14 cellular contexts compared by ENCODE assay signal in genomic region chr12:27226319-27226984, GRCh38. TPM values are rescaled to one million over a fixed set of nuclear protein-coding genes. Genes with fewer than 3 reads are reported as not detected.
DNase-seq lines count a peak whose midpoint lies in the region; ATAC-seq, FAIRE-seq and TF ChIP-seq lines count a peak whose summit lies in the region.
"Had no signal": no experiment of that assay in that cellular context is flagged by ENCODE, and none has a peak within 500 bp of the region (broad histone marks: within the 10 kb centered on the region; RNA-seq: fewer than 3 reads in every experiment).

No MANE protein-coding gene starts in this region.

- H3K79me2 ChIP-seq in smooth muscle cell (ENCODE audit: low read depth), result no peaks in the 10 kb centered on the region

- H3K27ac Mint-ChIP-seq in progenitor cell of endocrine pancreas, result no peak overlapping the region
- H3K27ac Mint-ChIP-seq: activated CD4-positive, alpha-beta memory T cell treated with anti-CD3 and anti-CD28 coated beads, Interleukin-2, amount 10 ng/mL, durations not matched to agents 7 days and 5 days; HFFc6 had no signal

- H3K9ac ChIP-seq in smooth muscle cell (ENCODE audit: low read depth), result no peak overlapping the region

- H3K4me3 ChIP-seq in bronchial epithelial cell (ENCODE audit: low read depth, low read length) (no peak overlapping the region), smooth muscle cell (no peak overlapping the region), A673 (ENCODE audit: low read depth, low read length, poor library complexity, severe bottlenecking) (no peak overlapping the region)

- intact Hi-C loops in left colon (cut with DNase I, micrococcal nuclease), result no loop called here
- intact Hi-C loops in A673 (cut with micrococcal nuclease; ENCODE audit: unreplicated experiment), result no loop called here
- intact Hi-C loops in posterior vena cava (cut with DNase I), result no loop called here

- BruUV-seq in A673 (replicated peaks; lab: Mats Ljungman, UMichigan), result no TSS peak

- no peak for TF ChIP-seq CTCF in bronchial epithelial cell (IDR thresholded peaks at IDR 0.05; ENCODE audit: insufficient read depth, low read length, severe bottlenecking)
- TF ChIP-seq CTCF in smooth muscle cell (IDR thresholded peaks at IDR 0.05; ENCODE audit: borderline replicate concordance, insufficient read depth, poor library complexity, severe bottlenecking), result no peak
- no peak for TF ChIP-seq CTCF in A673 (conservative IDR thresholded peaks at IDR 0.05; ENCODE audit: low read depth, low read length)
- no peak for TF ChIP-seq CTCF in progenitor cell of endocrine pancreas (IDR thresholded peaks at IDR 0.05; ENCODE audit: unreplicated experiment)

- POLR2A ChIA-PET in A673 (lab: Charles Lee; ENCODE audit: low non-redundant PET), result no interaction called here

- no peaks in the 10 kb centered on the region for H4K20me1 ChIP-seq in smooth muscle cell (ENCODE audit: low read depth)

- H3K36me3 ChIP-seq in bronchial epithelial cell (ENCODE audit: control insufficient read depth, insufficient read depth, low read length), result no peaks in the 10 kb centered on the region
- no peaks in the 10 kb centered on the region for H3K36me3 ChIP-seq in smooth muscle cell (ENCODE audit: low read depth)
- no peaks in the 10 kb centered on the region for H3K36me3 ChIP-seq in A673 (ENCODE audit: insufficient read depth, low read length, poor library complexity, severe bottlenecking)

- no peak overlapping the region for H3K4me2 ChIP-seq in smooth muscle cell

- no peaks in the 10 kb centered on the region for H3K36me3 Mint-ChIP-seq in progenitor cell of endocrine pancreas (ENCODE audit: insufficient read depth)

- H2AFZ ChIP-seq in smooth muscle cell (ENCODE audit: low read depth), result peak overlapping the region; percentile 38

- no peaks in the 10 kb centered on the region for H3K9me3 ChIP-seq in smooth muscle cell (replicated peaks; ENCODE audit: low read depth)
- H3K9me3 ChIP-seq in A673 (ENCODE audit: low read depth, low read length, poor library complexity, severe bottlenecking), result no peaks in the 10 kb centered on the region

- H3K27me3 ChIP-seq in bronchial epithelial cell (ENCODE audit: control insufficient read depth, insufficient read depth, low read length) (no peaks in the 10 kb centered on the region), smooth muscle cell (ENCODE audit: low read depth) (no peaks in the 10 kb centered on the region), A673 (replicated peaks; ENCODE audit: insufficient read depth, low read depth, low read length, poor library complexity) (no peaks in the 10 kb centered on the region)

- H3K27ac ChIP-seq in smooth muscle cell (ENCODE audit: low read depth) (no peak overlapping the region), A673 (ENCODE audit: low read depth, low read length, poor library complexity, severe bottlenecking) (no peak overlapping the region)
- H3K27ac ChIP-seq: 22Rv1 had no signal

- H3K4me1 ChIP-seq in smooth muscle cell (ENCODE audit: low read depth), result peaks cover 8% of the 10 kb centered on the region
- H3K4me1 ChIP-seq in A673 (ENCODE audit: insufficient read depth, low read length, poor library complexity, severe bottlenecking), result no peaks in the 10 kb centered on the region

- peak; percentile 60 for FAIRE-seq in bronchial epithelial cell (lab: Jason Lieb, UNC)

- H3K9me3 Mint-ChIP-seq in progenitor cell of endocrine pancreas (ENCODE audit: low read depth), result peaks cover 3% of the 10 kb centered on the region
- H3K9me3 Mint-ChIP-seq: activated CD4-positive, alpha-beta memory T cell treated with anti-CD3 and anti-CD28 coated beads, Interleukin-2, amount 10 ng/mL, durations not matched to agents 7 days and 5 days; HFFc6 had no signal

- CTCF ChIA-PET in A673 (lab: Charles Lee), result no interaction called here

- peaks cover 10% of the 10 kb centered on the region for H3K4me1 Mint-ChIP-seq in progenitor cell of endocrine pancreas (ENCODE audit: low read depth)

- DNase-seq in DMS 273 (lab: John Stamatoyannopoulos, UW; ENCODE audit: unreplicated experiment) (peak; percentile 13), DMS 273 treated with DMSO at 0.1 percent for 48 hours (lab: John Stamatoyannopoulos, UW) (no peak), bronchial epithelial cell (ENCODE audit: low read depth) (peak; percentile 94), left colon (no peak), smooth muscle cell (lab: John Stamatoyannopoulos, UW; ENCODE audit: unreplicated experiment) (no peak), A673 (ENCODE audit: low spot score) (no peak), progenitor cell of endocrine pancreas (ENCODE audit: low spot score, unreplicated experiment) (no peak), posterior vena cava (ENCODE audit: low spot score) (no peak)
- DNase-seq: activated CD4-positive, alpha-beta memory T cell treated with anti-CD3 and anti-CD28 coated beads, Interleukin-2, amount 10 ng/mL, durations not matched to agents 7 days and 5 days; foreskin melanocyte; HFFc6; NCI-H2081; stimulated activated CD4-positive, alpha-beta T cell treated with anti-CD3 and anti-CD28 coated beads, Interleukin-4, amount 100 ng/mL, for 1 hour had no signal

- H3F3A ChIP-seq in smooth muscle cell (ENCODE audit: low read depth), result no peaks in the 10 kb centered on the region

- peaks cover 5% of the 10 kb centered on the region for H3K27me3 Mint-ChIP-seq in progenitor cell of endocrine pancreas
- H3K27me3 Mint-ChIP-seq: activated CD4-positive, alpha-beta memory T cell treated with anti-CD3 and anti-CD28 coated beads, Interleukin-2, amount 10 ng/mL, durations not matched to agents 7 days and 5 days had no signal

- H3K4me3 Mint-ChIP-seq in progenitor cell of endocrine pancreas (ENCODE audit: low read depth), result no peak overlapping the region
- H3K4me3 Mint-ChIP-seq: activated CD4-positive, alpha-beta memory T cell treated with anti-CD3 and anti-CD28 coated beads, Interleukin-2, amount 10 ng/mL, durations not matched to agents 7 days and 5 days; HFFc6 had no signal

- 70% methylated on average over 5 of the region's 5 CpGs for WGBS in smooth muscle cell (ENCODE audit: low lambda C conversion rate)

- peak; percentile 91 for ATAC-seq in left colon

RNA-seq across cellular contexts. Expression of gene STK38L, which starts 17.6 kb away (rescaled TPM):
- total RNA-seq in bronchial epithelial cell (23.7 and 25.0 TPM in 2 replicates), left colon (10 to 100 TPM; 34.2 to 67.7 TPM), smooth muscle cell (178 and 190 TPM in 2 replicates), A673 (2021) (21.0 and 24.1 TPM in 2 replicates), progenitor cell of endocrine pancreas (145 and 149 TPM in 2 replicates), posterior vena cava (100 to 1,000 TPM in 1 of 2 donors, 10 to 100 TPM in 1; 93.3 to 221 TPM)
- polyA plus RNA-seq in smooth muscle cell, result 57.8 and 82.7 TPM in 2 replicates

Comparison
In these comparisons a context has a peak if more than half of its experiments do, and no peak if none do; other contexts are left out.
1. DNase-seq: peak in DMS 273 (single experiment) and bronchial epithelial cell (single experiment); none in DMS 273 treated with DMSO at 0.1 percent for 48 hours (single experiment), left colon (0 of 2), smooth muscle cell (single experiment), A673 (single experiment), progenitor cell of endocrine pancreas (single experiment) and posterior vena cava (single experiment).